ENCODE assay signal across 11 cellular contexts in the genomic region with DNA sequence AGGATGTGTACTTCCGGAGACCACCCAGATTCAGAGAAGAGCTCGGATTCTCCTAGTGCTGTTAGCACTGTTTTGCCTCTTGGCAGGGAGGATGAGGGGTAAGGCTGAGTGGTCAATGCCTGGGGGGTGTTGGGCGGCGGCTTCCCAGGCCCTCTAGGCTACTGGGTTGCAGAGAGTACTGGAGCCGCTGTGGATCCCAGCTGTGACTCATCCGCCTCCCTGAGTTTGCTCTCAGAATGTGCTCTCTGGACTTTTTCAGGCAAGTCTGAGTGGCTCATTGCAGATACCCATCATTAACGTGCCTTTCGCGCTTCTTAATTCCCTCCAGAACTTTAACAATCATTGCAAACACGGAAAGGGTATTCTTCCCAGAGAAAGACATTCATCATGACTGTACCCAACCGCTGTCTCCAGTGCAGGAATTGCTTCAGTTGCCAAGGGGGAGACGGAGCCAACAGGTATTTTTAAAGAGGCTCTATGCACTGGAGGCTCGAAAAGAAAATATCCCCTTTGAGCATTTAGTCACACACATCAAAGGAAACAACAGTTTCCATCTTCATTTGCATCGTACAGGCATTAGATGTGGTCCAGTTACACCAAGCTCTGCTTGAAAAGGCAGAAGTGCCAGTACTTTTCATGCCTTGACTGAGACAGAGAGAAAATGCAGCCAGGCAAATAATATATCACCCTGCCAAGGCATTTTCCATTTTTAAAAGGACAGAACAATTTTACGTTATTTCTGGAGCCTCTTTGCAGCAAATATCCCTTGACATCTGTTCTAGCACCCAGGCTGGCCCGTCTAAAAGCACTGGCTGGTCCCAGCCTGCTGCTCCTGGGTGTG. TPM values are rescaled to one million over a fixed set of nuclear protein-coding genes. Genes with fewer than 3 reads are reported as not detected.
DNase-seq lines count a peak whose midpoint lies in the region; ATAC-seq and TF ChIP-seq lines count a peak whose summit lies in the region.
"Had no signal": no experiment of that assay in that cellular context is flagged by ENCODE, and none has a peak within 500 bp of the region (broad histone marks: within the 10 kb centered on the region; RNA-seq: fewer than 3 reads in every experiment).

No MANE protein-coding gene starts in this region.

- peak overlapping the region; percentile 63 for H3K27ac ChIP-seq in mesodermal cell (ENCODE audit: low read depth, low read length, severe bottlenecking)

- TF ChIP-seq CTCF in cardiac fibroblast (IDR thresholded peaks at IDR 0.05; ENCODE audit: low read depth, low read length) = no peak

- no peak overlapping the region for H3K4me3 Mint-ChIP-seq in activated naive CD8-positive, alpha-beta T cell treated with anti-CD3 and anti-CD28 coated beads, Interleukin-2, amount 50 U/mL, for 24 hours
- H3K4me3 Mint-ChIP-seq: naive thymus-derived CD4-positive, alpha-beta T cell had no signal

- peaks cover 4% of the 10 kb centered on the region for H3K4me1 Mint-ChIP-seq in activated naive CD8-positive, alpha-beta T cell treated with anti-CD3 and anti-CD28 coated beads, Interleukin-2, amount 50 U/mL, for 24 hours
- H3K4me1 Mint-ChIP-seq: naive thymus-derived CD4-positive, alpha-beta T cell had no signal

- WGBS in mesodermal cell (ENCODE audit: insufficient coverage in 2 of 2), 2 experiments = 40 to 45% methylated on average over 10 to 15 of the region's 16 CpGs

- no peaks in the 10 kb centered on the region for H3K36me3 Mint-ChIP-seq in activated naive CD8-positive, alpha-beta T cell treated with anti-CD3 and anti-CD28 coated beads, Interleukin-2, amount 50 U/mL, for 24 hours (ENCODE audit: low read depth)
- H3K36me3 Mint-ChIP-seq: naive thymus-derived CD4-positive, alpha-beta T cell had no signal

- H3K27me3 Mint-ChIP-seq in activated naive CD8-positive, alpha-beta T cell treated with anti-CD3 and anti-CD28 coated beads, Interleukin-2, amount 50 U/mL, for 24 hours = peaks cover 9% of the 10 kb centered on the region

- peaks cover 1% of the 10 kb centered on the region for H3K9me3 ChIP-seq in mesodermal cell (ENCODE audit: control insufficient read depth, low read length)

- no peaks in the 10 kb centered on the region for H3K36me3 ChIP-seq in mesodermal cell (ENCODE audit: control insufficient read depth, insufficient read depth, low read length)

- H3K9me3 Mint-ChIP-seq in activated naive CD8-positive, alpha-beta T cell treated with anti-CD3 and anti-CD28 coated beads, Interleukin-2, amount 50 U/mL, for 24 hours = no peaks in the 10 kb centered on the region
- H3K9me3 Mint-ChIP-seq: naive thymus-derived CD4-positive, alpha-beta T cell had no signal

- no peak overlapping the region for H3K27ac Mint-ChIP-seq in activated naive CD8-positive, alpha-beta T cell treated with anti-CD3 and anti-CD28 coated beads, Interleukin-2, amount 50 U/mL, for 24 hours
- H3K27ac Mint-ChIP-seq: naive thymus-derived CD4-positive, alpha-beta T cell had no signal

- H3K4me1 ChIP-seq in mesodermal cell (ENCODE audit: control insufficient read depth, insufficient read depth, low read length, poor library complexity, severe bottlenecking) = peaks cover 19% of the 10 kb centered on the region

- H3K4me3 ChIP-seq in cardiac fibroblast (replicated peaks in 1 of 2; ENCODE audit: low read depth in 2 of 2, low read length in 2 of 2) (no peak overlapping the region), mesodermal cell (ENCODE audit: extremely low read depth, insufficient read depth, low read length, poor library complexity, severe bottlenecking) (no peak overlapping the region)

- DNase-seq in AG20443 (ENCODE audit: low spot score) (peak; percentile 86), LHCN-M2 (ENCODE audit: low read depth) (peak; percentile 21), cardiac fibroblast (ENCODE audit: low read depth in 2 of 2) (peak; percentile 23 to 39), NCI-H1436 (lab: John Stamatoyannopoulos, UW) (no peak)
- DNase-seq in activated naive CD8-positive, alpha-beta T cell treated with anti-CD3 and anti-CD28 coated beads, Interleukin-2, amount 50 U/mL, for 24 hours = no peak
- DNase-seq: activated CD4-positive, CD25-positive, alpha-beta regulatory T cell treated with anti-CD3 and anti-CD28 coated beads, Interleukin-2, amount 50 U/mL, for 72 hours; activated naive CD4-positive, alpha-beta T cell treated with anti-CD3 and anti-CD28 coated beads, Interleukin-2, amount 50 U/mL, for 16 hours; naive thymus-derived CD4-positive, alpha-beta T cell had no signal

- ATAC-seq in GM21360 (IDR thresholded peaks at IDR 0.05; ENCODE audit: unreplicated experiment) (no peak), HG03378 (IDR thresholded peaks at IDR 0.05; ENCODE audit: unreplicated experiment) (no peak)
- ATAC-seq in activated naive CD8-positive, alpha-beta T cell treated with anti-CD3 and anti-CD28 coated beads, Interleukin-2, amount 50 U/mL, for 24 hours = no peak
- ATAC-seq: naive thymus-derived CD4-positive, alpha-beta T cell had no signal

RNA-seq across cellular contexts. Expression of a gene that starts 14.3 kb away (rescaled TPM):
- total RNA-seq in LHCN-M2 (2014; rRNA removed) = 69.0 and 97.2 TPM in 2 replicates
- 83.0 TPM for polyA plus RNA-seq in LHCN-M2 (2012)
- 146 TPM for polyA plus RNA-seq in mesodermal cell (2013, experiment 1 of 2)
- polyA plus RNA-seq in mesodermal cell (2013, experiment 2 of 2) = 132 TPM

Comparison
In these comparisons a context has a peak if more than half of its experiments do, and no peak if none do; other contexts are left out.
1. DNase-seq: peak in AG20443 (single experiment), LHCN-M2 (single experiment) and cardiac fibroblast (2 of 2); none in NCI-H1436 (single experiment) and activated naive CD8-positive, alpha-beta T cell treated with anti-CD3 and anti-CD28 coated beads, Interleukin-2, amount 50 U/mL, for 24 hours (single experiment).